In the genomic region with DNA sequence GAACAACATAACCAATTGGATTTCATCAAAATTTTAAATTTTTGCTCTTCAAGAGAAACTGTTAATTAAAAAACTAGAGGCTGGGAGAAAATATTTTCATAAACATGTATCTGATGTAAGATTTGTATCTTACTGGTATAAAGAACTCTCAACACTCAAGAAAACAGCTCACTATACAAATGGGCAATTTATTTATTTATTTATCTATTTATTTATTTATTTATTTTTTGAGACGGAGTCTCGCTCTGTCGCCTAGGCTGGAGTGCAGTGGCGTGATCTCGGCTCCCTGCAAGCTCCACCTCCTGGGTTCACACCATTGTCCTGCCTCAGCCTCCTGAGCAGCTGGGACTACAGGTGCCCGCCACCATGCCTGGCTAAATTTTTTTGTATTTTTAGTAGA, we compare ENCODE assay signal across 2 cellular contexts. TPM values are rescaled to one million over a fixed set of nuclear protein-coding genes. Genes with fewer than 3 reads are reported as not detected.
DNase-seq lines count a peak whose midpoint lies in the region; ATAC-seq, FAIRE-seq and TF ChIP-seq lines count a peak whose summit lies in the region.
"Not testable (repeated sequence)": the region's sequence is repeated elsewhere in the genome, so short reads cannot be mapped to it uniquely, and the experiment has no call there.

No MANE protein-coding gene starts in this region.

- H3K4me1 ChIP-seq in A549; HEK293 (ENCODE audit: control insufficient read depth, insufficient read depth, low read length): not testable (repeated sequence)

- not testable (repeated sequence) for H3K4me2 ChIP-seq in A549

- TF ChIP-seq CTCF in A549 (IDR thresholded peaks at IDR 0.05); HEK293 (tag by site-specific recombination; IDR thresholded peaks at IDR 0.05): not testable (repeated sequence)

- POLR2A ChIA-PET in A549 (lab: Yijun Ruan, JAX); HEK293 (lab: Yijun Ruan, JAX): not testable (repeated sequence)

- not testable (repeated sequence) for H3K4me3 ChIP-seq in A549; HEK293 (ENCODE audit: low read depth, low read length)

- not testable (repeated sequence) for TF ChIP-seq EP300 in A549 (IDR thresholded peaks at IDR 0.05)

- FAIRE-seq in A549 (lab: Jason Lieb, UNC), result not testable (repeated sequence)

- CTCF ChIA-PET in A549 (lab: Yijun Ruan, JAX), result interaction anchor here (1.0 to 1.3 kb wide), 3 partner anchors 10 to 134 kb away, joined by 3 to 4 read pairs (median 4); no protein-coding TSS in a partner anchor
- CTCF ChIA-PET in HEK293 (lab: Yijun Ruan, JAX), result interaction anchor here (0.6 to 1.0 kb wide), 3 partner anchors 20 to 670 kb away, joined by 3 read pairs; no protein-coding TSS in a partner anchor

- not testable (repeated sequence) for H3K36me3 ChIP-seq in HEK293 (ENCODE audit: control insufficient read depth in 2 of 2, insufficient read depth in 1 of 2, low read length in 2 of 2)

- ATAC-seq in A549, result not testable (repeated sequence)

- not testable (repeated sequence) for TF ChIP-seq RAD21 in A549 (conservative IDR thresholded peaks at IDR 0.05 in 1 of 2, IDR thresholded peaks at IDR 0.05 in 1 of 2)

- TF ChIP-seq POLR2A in A549 (IDR thresholded peaks at IDR 0.05; ENCODE audit: low read length), result not testable (repeated sequence)

- not testable (repeated sequence) for H3K9me3 ChIP-seq in A549; HEK293 (ENCODE audit: control insufficient read depth, insufficient read depth, low read depth, low read length)

- WGBS in A549 (ENCODE audit: missing lambda C conversion rate), result 95% methylated on average over 6 of the region's 6 CpGs

- H3K27ac ChIP-seq in A549; HEK293 (ENCODE audit: extremely low read depth, low read depth, low read length): not testable (repeated sequence)

- not testable (repeated sequence) for DNase-seq in A549 (ENCODE audit: low read depth in 1 of 2, low spot score in 1 of 2)

TF ChIP-seq in A549, 52 proteins besides CTCF, POLR2A, EP300 and RAD21:
- peak; percentile 84 for TF ChIP-seq ZC3H11A (IDR thresholded peaks at IDR 0.05)

TF ChIP-seq in HEK293, 187 proteins besides CTCF, POLR2A, EP300 and RAD21 (continues in another document):
- TF ChIP-seq ZNF223 (tag by site-specific recombination; IDR thresholded peaks at IDR 0.05), result 0 out of 2 replicates have a peak, but pooled peaks have one; percentile 24
- TF ChIP-seq ZNF354C (tag by site-specific recombination; IDR thresholded peaks at IDR 0.05; ENCODE audit: borderline replicate concordance, low read depth), result 0 out of 2 replicates have a peak, but pooled peaks have one; percentile 13
- TF ChIP-seq, protein P1, sequence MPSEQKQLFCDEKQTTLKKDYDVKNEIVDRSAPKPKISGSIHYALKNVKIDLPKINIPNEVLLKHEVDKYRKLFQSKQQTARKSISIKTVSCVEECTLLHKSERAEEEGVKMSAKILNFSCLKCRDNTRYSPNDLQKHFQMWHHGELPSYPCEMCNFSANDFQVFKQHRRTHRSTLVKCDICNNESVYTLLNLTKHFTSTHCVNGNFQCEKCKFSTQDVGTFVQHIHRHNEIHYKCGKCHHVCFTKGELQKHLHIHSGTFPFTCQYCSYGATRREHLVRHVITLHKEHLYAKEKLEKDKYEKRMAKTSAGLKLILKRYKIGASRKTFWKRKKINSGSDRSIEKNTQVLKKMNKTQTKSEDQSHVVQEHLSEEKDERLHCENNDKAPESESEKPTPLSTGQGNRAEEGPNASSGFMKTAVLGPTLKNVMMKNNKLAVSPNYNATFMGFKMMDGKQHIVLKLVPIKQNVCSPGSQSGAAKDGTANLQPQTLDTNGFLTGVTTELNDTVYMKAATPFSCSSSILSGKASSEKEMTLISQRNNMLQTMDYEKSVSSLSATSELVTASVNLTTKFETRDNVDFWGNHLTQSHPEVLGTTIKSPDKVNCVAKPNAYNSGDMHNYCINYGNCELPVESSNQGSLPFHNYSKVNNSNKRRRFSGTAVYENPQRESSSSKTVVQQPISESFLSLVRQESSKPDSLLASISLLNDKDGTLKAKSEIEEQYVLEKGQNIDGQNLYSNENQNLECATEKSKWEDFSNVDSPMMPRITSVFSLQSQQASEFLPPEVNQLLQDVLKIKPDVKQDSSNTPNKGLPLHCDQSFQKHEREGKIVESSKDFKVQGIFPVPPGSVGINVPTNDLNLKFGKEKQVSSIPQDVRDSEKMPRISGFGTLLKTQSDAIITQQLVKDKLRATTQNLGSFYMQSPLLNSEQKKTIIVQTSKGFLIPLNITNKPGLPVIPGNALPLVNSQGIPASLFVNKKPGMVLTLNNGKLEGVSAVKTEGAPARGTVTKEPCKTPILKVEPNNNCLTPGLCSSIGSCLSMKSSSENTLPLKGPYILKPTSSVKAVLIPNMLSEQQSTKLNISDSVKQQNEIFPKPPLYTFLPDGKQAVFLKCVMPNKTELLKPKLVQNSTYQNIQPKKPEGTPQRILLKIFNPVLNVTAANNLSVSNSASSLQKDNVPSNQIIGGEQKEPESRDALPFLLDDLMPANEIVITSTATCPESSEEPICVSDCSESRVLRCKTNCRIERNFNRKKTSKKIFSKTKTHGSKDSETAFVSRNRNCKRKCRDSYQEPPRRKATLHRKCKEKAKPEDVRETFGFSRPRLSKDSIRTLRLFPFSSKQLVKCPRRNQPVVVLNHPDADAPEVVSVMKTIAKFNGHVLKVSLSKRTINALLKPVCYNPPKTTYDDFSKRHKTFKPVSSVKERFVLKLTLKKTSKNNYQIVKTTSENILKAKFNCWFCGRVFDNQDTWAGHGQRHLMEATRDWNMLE (tag by site-specific recombination; conservative IDR thresholded peaks at IDR 0.05; ENCODE audit: low read depth), result peak; percentile 66
- peak; percentile 39; the same call in 1 of the 2 replicates for TF ChIP-seq ZNF140 (tag by site-specific recombination; IDR thresholded peaks at IDR 0.05)
- TF ChIP-seq ZBTB8A (tag by site-specific recombination; IDR thresholded peaks at IDR 0.05), result peak; percentile 42; the same call in 1 of the 2 replicates
- TF ChIP-seq, protein P2, sequence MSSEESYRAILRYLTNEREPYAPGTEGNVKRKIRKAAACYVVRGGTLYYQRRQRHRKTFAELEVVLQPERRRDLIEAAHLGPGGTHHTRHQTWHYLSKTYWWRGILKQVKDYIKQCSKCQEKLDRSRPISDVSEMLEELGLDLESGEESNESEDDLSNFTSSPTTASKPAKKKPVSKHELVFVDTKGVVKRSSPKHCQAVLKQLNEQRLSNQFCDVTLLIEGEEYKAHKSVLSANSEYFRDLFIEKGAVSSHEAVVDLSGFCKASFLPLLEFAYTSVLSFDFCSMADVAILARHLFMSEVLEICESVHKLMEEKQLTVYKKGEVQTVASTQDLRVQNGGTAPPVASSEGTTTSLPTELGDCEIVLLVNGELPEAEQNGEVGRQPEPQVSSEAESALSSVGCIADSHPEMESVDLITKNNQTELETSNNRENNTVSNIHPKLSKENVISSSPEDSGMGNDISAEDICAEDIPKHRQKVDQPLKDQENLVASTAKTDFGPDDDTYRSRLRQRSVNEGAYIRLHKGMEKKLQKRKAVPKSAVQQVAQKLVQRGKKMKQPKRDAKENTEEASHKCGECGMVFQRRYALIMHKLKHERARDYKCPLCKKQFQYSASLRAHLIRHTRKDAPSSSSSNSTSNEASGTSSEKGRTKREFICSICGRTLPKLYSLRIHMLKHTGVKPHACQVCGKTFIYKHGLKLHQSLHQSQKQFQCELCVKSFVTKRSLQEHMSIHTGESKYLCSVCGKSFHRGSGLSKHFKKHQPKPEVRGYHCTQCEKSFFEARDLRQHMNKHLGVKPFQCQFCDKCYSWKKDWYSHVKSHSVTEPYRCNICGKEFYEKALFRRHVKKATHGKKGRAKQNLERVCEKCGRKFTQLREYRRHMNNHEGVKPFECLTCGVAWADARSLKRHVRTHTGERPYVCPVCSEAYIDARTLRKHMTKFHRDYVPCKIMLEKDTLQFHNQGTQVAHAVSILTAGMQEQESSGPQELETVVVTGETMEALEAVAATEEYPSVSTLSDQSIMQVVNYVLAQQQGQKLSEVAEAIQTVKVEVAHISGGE (tag by site-specific recombination; conservative IDR thresholded peaks at IDR 0.05; ENCODE audit: low read depth), result peak; percentile 44; the same call in 1 of the 2 replicates
- TF ChIP-seq ZNF394 (tag by site-specific recombination; IDR thresholded peaks at IDR 0.05; ENCODE audit: borderline replicate concordance), result peak; percentile 81; the same call in 1 of the 2 replicates
- TF ChIP-seq ZNF426 (tag by site-specific recombination; IDR thresholded peaks at IDR 0.05), result peak; percentile 53
- TF ChIP-seq ZNF560 (tag by site-specific recombination; IDR thresholded peaks at IDR 0.05; ENCODE audit: borderline replicate concordance), result peak; percentile 29; the same call in 1 of the 2 replicates
- TF ChIP-seq ZNF555 (tag by site-specific recombination; conservative IDR thresholded peaks at IDR 0.05), result peak; percentile 40
- 0 out of 2 replicates have a peak, but pooled peaks have one; percentile 28 for TF ChIP-seq ZNF530 (tag by site-specific recombination; IDR thresholded peaks at IDR 0.05; ENCODE audit: low read depth)
- 0 out of 2 replicates have a peak, but pooled peaks have one; percentile 46 for TF ChIP-seq RBAK (tag by site-specific recombination; IDR thresholded peaks at IDR 0.05)
- 0 out of 2 replicates have a peak, but pooled peaks have one; percentile 36 for TF ChIP-seq ZNF558 (tag by site-specific recombination; IDR thresholded peaks at IDR 0.05)
- peak; percentile 35; the same call in 1 of the 2 replicates for TF ChIP-seq ZNF623 (tag by site-specific recombination; IDR thresholded peaks at IDR 0.05)

RNA-seq across cellular contexts. Expression of a gene that starts 15.2 kb away (rescaled TPM):
- 7.0 and 18.7 TPM in 2 replicates for polyA plus RNA-seq in A549 (2011; rRNA removed)
- polyA plus RNA-seq in A549 (2012; cell fraction: cytosol; rRNA removed), result 2.3 and 3.7 TPM in 2 replicates
- polyA plus RNA-seq in A549 (2012; cell fraction: nucleus; rRNA removed), result 3.4 and 6.9 TPM in 2 replicates
- 16.5 to 17.4 TPM (median 17.4 TPM) in 3 replicates for polyA plus RNA-seq in A549 (2017; fragmentation: RNase III; extraction: RNeasy Plus Mini Kit Qiagen cat#74134 plus additional on column Dnase treatment)
- 7.9 and 8.4 TPM in 2 replicates for polyA minus RNA-seq in A549 (2011; rRNA and poly(A)+ RNA removed)

RNA-seq across cellular contexts. Expression of a gene that starts 17.1 kb away (rescaled TPM):
- polyA plus RNA-seq in A549 (2011; rRNA removed) (62.4 and 75.0 TPM in 2 replicates), A549 (2017; fragmentation: RNase III; extraction: RNeasy Plus Mini Kit Qiagen cat#74134 plus additional on column Dnase treatment) (18.2 to 22.3 TPM (median 19.6 TPM) in 3 replicates)
- 20.4 and 23.3 TPM in 2 replicates for polyA plus RNA-seq in A549 (2012; cell fraction: cytosol; rRNA removed)
- 7.8 and 13.6 TPM in 2 replicates for polyA plus RNA-seq in A549 (2012; cell fraction: nucleus; rRNA removed)
- 50.7 and 58.5 TPM in 2 replicates for polyA minus RNA-seq in A549 (2011; rRNA and poly(A)+ RNA removed)
